Comparison of ENCODE assay signal across 24 cellular contexts in genomic region chr2:229927817-229928321, GRCh38. TPM values are rescaled to one million over a fixed set of nuclear protein-coding genes. Genes with fewer than 3 reads are reported as not detected.
DNase-seq lines count a peak whose midpoint lies in the region; ATAC-seq and TF ChIP-seq lines count a peak whose summit lies in the region.
"Had no signal": no experiment of that assay in that cellular context is flagged by ENCODE, and none has a peak within 500 bp of the region (broad histone marks: within the 10 kb centered on the region; RNA-seq: fewer than 3 reads in every experiment).

No MANE protein-coding gene starts in this region.

- H3K9me2 ChIP-seq in PC-3 (replicated peaks; ENCODE audit: low read length), result no peaks in the 10 kb centered on the region

- H3K27me3 Mint-ChIP-seq in immature natural killer cell (ENCODE audit: low read depth in 3 of 3), result peaks cover 0 to 4% (median 4%) of the 10 kb centered on the region in 3 donors
- H3K27me3 Mint-ChIP-seq: activated CD4-positive, alpha-beta memory T cell treated with anti-CD3 and anti-CD28 coated beads, Interleukin-2, amount 10 ng/mL, durations not matched to agents 7 days and 5 days; activated naive CD8-positive, alpha-beta T cell treated with anti-CD3 and anti-CD28 coated beads for 36 hours; effector memory CD8-positive, alpha-beta T cell; memory B cell; stimulated activated memory B cell treated with anti-CD40 and anti-IgM and Interleukin-4, amounts not matched to agents 10 μg/mL and 1 μg/mL and 100 μg/mL, for 72 hours had no signal

- H3K27me3 ChIP-seq in PC-3 (ENCODE audit: low read length), result no peaks in the 10 kb centered on the region
- no peaks in the 10 kb centered on the region for H3K27me3 ChIP-seq in effector memory CD4-positive, alpha-beta T cell (replicated peaks; ENCODE audit: control insufficient read depth, insufficient read depth, low read length, poor library complexity, severe bottlenecking)
- H3K27me3 ChIP-seq: BLaER1 treated with 17β-estradiol and CSF1 and Interleukin-3, amounts not matched to agents 10 nM and 100 nM; thyroid gland had no signal

- intact Hi-C loops in PC-3 (cut with micrococcal nuclease) (loop anchor here (5.0 kb wide), 2 partner anchors 79 to 139 kb away; partner anchors contain the start of gene SLC16A14), mucosa of descending colon (cut with DNase I, micrococcal nuclease) (no loop called here)

- H3K9me3 ChIP-seq in PC-3 (ENCODE audit: low read length) (no peaks in the 10 kb centered on the region), mucosa of descending colon (no peaks in the 10 kb centered on the region)
- no peaks in the 10 kb centered on the region for H3K9me3 ChIP-seq in effector memory CD4-positive, alpha-beta T cell (ENCODE audit: control insufficient read depth, low read length)
- H3K9me3 ChIP-seq: BLaER1 treated with 17β-estradiol and CSF1 and Interleukin-3, amounts not matched to agents 10 nM and 100 nM; psoas muscle; thyroid gland had no signal

- POLR2A ChIA-PET in PC-3 (lab: Charles Lee; ENCODE audit: unreplicated experiment), result interaction anchor here (0.6 to 0.7 kb wide), 2 partner anchors 91 to 132 kb away, joined by 3 to 11 read pairs; no protein-coding TSS in a partner anchor

- H3K36me3 Mint-ChIP-seq in immature natural killer cell, result no peaks in the 10 kb centered on the region
- H3K36me3 Mint-ChIP-seq: activated naive CD8-positive, alpha-beta T cell treated with anti-CD3 and anti-CD28 coated beads for 36 hours; memory B cell had no signal

- H3K4me2 ChIP-seq in PC-3 (ENCODE audit: low read length), result peak overlapping the region; percentile 82
- H3K4me2 ChIP-seq: BLaER1 treated with 17β-estradiol and CSF1 and Interleukin-3, amounts not matched to agents 10 nM and 100 nM had no signal

- H3K4me1 ChIP-seq in PC-3 (ENCODE audit: insufficient read depth, low read length), result peaks cover 48% of the 10 kb centered on the region
- peaks cover 9% of the 10 kb centered on the region for H3K4me1 ChIP-seq in mucosa of descending colon (ENCODE audit: low read depth)
- H3K4me1 ChIP-seq in effector memory CD4-positive, alpha-beta T cell (ENCODE audit: control insufficient read depth, insufficient read depth, low read length, poor library complexity, severe bottlenecking), result peaks cover 3% of the 10 kb centered on the region

- peaks cover 16% of the 10 kb centered on the region for H3K79me2 ChIP-seq in PC-3 (ENCODE audit: low read length)

- peak; percentile 53 for DNase-seq in EL
- DNase-seq in PC-3, result peak; percentile 93
- DNase-seq in dermis blood vessel endothelial cell, result peak; percentile 32
- no peak for DNase-seq in mucosa of descending colon
- no peak for DNase-seq in effector memory CD4-positive, alpha-beta T cell
- no peak for DNase-seq in iPS-NIHi11 (ENCODE audit: low spot score)
- DNase-seq in immature natural killer cell, result no peak
- DNase-seq in hippocampal formation (lab: John Stamatoyannopoulos, UW), result no peak
- DNase-seq: activated CD4-positive, alpha-beta memory T cell treated with anti-CD3 and anti-CD28 coated beads, Interleukin-2, amount 10 ng/mL, durations not matched to agents 7 days and 5 days; activated naive CD8-positive, alpha-beta T cell treated with anti-CD3 and anti-CD28 coated beads for 36 hours; central memory CD4-positive, alpha-beta T cell; effector memory CD8-positive, alpha-beta T cell; GOT3; Karpas-422; NCI-H1417 treated with DMSO at 0.1 percent for 48 hours; NCI-H345; nephron progenitor cell; psoas muscle; Right ventricle myocardium superior; thyroid gland had no signal

- ATAC-seq in PC-3, result peak; percentile 77
- peak; percentile 18 for ATAC-seq in mucosa of descending colon
- ATAC-seq: effector memory CD8-positive, alpha-beta T cell; psoas muscle; stimulated activated memory B cell treated with anti-CD40 and anti-IgM and Interleukin-4, amounts not matched to agents 10 μg/mL and 1 μg/mL and 100 μg/mL, for 72 hours had no signal

- H2AFZ ChIP-seq in PC-3 (ENCODE audit: low read length), result no peak overlapping the region

- CTCF ChIA-PET in PC-3 (lab: Charles Lee), result interaction anchor here (1.4 kb wide), 1 partner anchor 147 kb away, joined by 4 read pairs; no protein-coding TSS in a partner anchor

- H4K20me1 ChIP-seq in PC-3 (ENCODE audit: low read length), result no peaks in the 10 kb centered on the region
- H4K20me1 ChIP-seq: BLaER1 treated with 17β-estradiol and CSF1 and Interleukin-3, amounts not matched to agents 10 nM and 100 nM had no signal

- H3K9me3 Mint-ChIP-seq in immature natural killer cell, result no peaks in the 10 kb centered on the region
- H3K9me3 Mint-ChIP-seq: activated CD4-positive, alpha-beta memory T cell treated with anti-CD3 and anti-CD28 coated beads, Interleukin-2, amount 10 ng/mL, durations not matched to agents 7 days and 5 days; activated naive CD8-positive, alpha-beta T cell treated with anti-CD3 and anti-CD28 coated beads for 36 hours; effector memory CD8-positive, alpha-beta T cell; memory B cell; nephron progenitor cell; stimulated activated memory B cell treated with anti-CD40 and anti-IgM and Interleukin-4, amounts not matched to agents 10 μg/mL and 1 μg/mL and 100 μg/mL, for 72 hours; T-helper 1 cell treated with Interleukin-12 subunit alpha and Interleukin-12 subunit beta and Interleukin-4 antibody, amounts not matched to agents 30 μg/mL and 1 μg/mL, for 36 hours had no signal

- H3K4me1 Mint-ChIP-seq in immature natural killer cell, result peaks cover 4 to 13% of the 10 kb centered on the region in 2 donors
- H3K4me1 Mint-ChIP-seq: memory B cell; stimulated activated memory B cell treated with anti-CD40 and anti-IgM and Interleukin-4, amounts not matched to agents 10 μg/mL and 1 μg/mL and 100 μg/mL, for 72 hours had no signal

- no peaks in the 10 kb centered on the region for H3K36me3 ChIP-seq in PC-3 (ENCODE audit: low read depth, low read length)
- no peaks in the 10 kb centered on the region for H3K36me3 ChIP-seq in mucosa of descending colon (ENCODE audit: low read depth)
- no peaks in the 10 kb centered on the region for H3K36me3 ChIP-seq in effector memory CD4-positive, alpha-beta T cell (ENCODE audit: control insufficient read depth, insufficient read depth, low read length)
- H3K36me3 ChIP-seq: thyroid gland had no signal

- H3K9ac ChIP-seq in PC-3 (ENCODE audit: low read length), result peak overlapping the region; percentile 41
- H3K9ac ChIP-seq: BLaER1 treated with 17β-estradiol and CSF1 and Interleukin-3, amounts not matched to agents 10 nM and 100 nM had no signal

- H3K4me3 ChIP-seq in PC-3 (ENCODE audit: low read length) (peak overlapping the region; percentile 56; the same call in 1 of the 2 replicates), mucosa of descending colon (no peak overlapping the region)
- H3K4me3 ChIP-seq in effector memory CD4-positive, alpha-beta T cell (ENCODE audit: insufficient read depth, low read depth, low read length, poor library complexity, severe bottlenecking), result no peak overlapping the region
- H3K4me3 ChIP-seq: BLaER1 treated with 17β-estradiol and CSF1 and Interleukin-3, amounts not matched to agents 10 nM and 100 nM; psoas muscle; thyroid gland had no signal

- peaks cover 15% of the 10 kb centered on the region for H3F3A ChIP-seq in PC-3 (ENCODE audit: low read length, unreplicated experiment)

- peak overlapping the region; percentile 83 for H3K27ac ChIP-seq in PC-3 (ENCODE audit: low read length)
- no peak overlapping the region for H3K27ac ChIP-seq in effector memory CD4-positive, alpha-beta T cell (ENCODE audit: insufficient read depth, low read length, poor library complexity, severe bottlenecking)
- H3K27ac ChIP-seq: BLaER1 treated with 17β-estradiol and CSF1 and Interleukin-3, amounts not matched to agents 10 nM and 100 nM; psoas muscle; thyroid gland had no signal

- no TSS peak for BruUV-seq in PC-3 (replicated peaks; lab: Mats Ljungman, UMichigan)

- no peak for TF ChIP-seq CTCF in PC-3 (conservative IDR thresholded peaks at IDR 0.05; ENCODE audit: low read depth, low read length)
- TF ChIP-seq CTCF in mucosa of descending colon (IDR thresholded peaks at IDR 0.05), result no peak

- H3K4me3 Mint-ChIP-seq in immature natural killer cell, result no peak overlapping the region
- H3K4me3 Mint-ChIP-seq: activated CD4-positive, alpha-beta memory T cell treated with anti-CD3 and anti-CD28 coated beads, Interleukin-2, amount 10 ng/mL, durations not matched to agents 7 days and 5 days; activated naive CD8-positive, alpha-beta T cell treated with anti-CD3 and anti-CD28 coated beads for 36 hours; effector memory CD8-positive, alpha-beta T cell; memory B cell; nephron progenitor cell; stimulated activated memory B cell treated with anti-CD40 and anti-IgM and Interleukin-4, amounts not matched to agents 10 μg/mL and 1 μg/mL and 100 μg/mL, for 72 hours; T-helper 1 cell treated with Interleukin-12 subunit alpha and Interleukin-12 subunit beta and Interleukin-4 antibody, amounts not matched to agents 30 μg/mL and 1 μg/mL, for 36 hours had no signal

- H3K27ac Mint-ChIP-seq in immature natural killer cell, result no peak overlapping the region
- H3K27ac Mint-ChIP-seq: activated CD4-positive, alpha-beta memory T cell treated with anti-CD3 and anti-CD28 coated beads, Interleukin-2, amount 10 ng/mL, durations not matched to agents 7 days and 5 days; activated naive CD8-positive, alpha-beta T cell treated with anti-CD3 and anti-CD28 coated beads for 36 hours; memory B cell; stimulated activated memory B cell treated with anti-CD40 and anti-IgM and Interleukin-4, amounts not matched to agents 10 μg/mL and 1 μg/mL and 100 μg/mL, for 72 hours; T-helper 1 cell treated with Interleukin-12 subunit alpha and Interleukin-12 subunit beta and Interleukin-4 antibody, amounts not matched to agents 30 μg/mL and 1 μg/mL, for 36 hours had no signal

RNA-seq across cellular contexts. Expression of gene FBXO36, which starts 5.6 kb away (rescaled TPM):
- total RNA-seq in PC-3 (2014; rRNA removed) (3.6 and 4.3 TPM in 2 replicates), dermis blood vessel endothelial cell (0.98 and 1.0 TPM in 2 replicates), mucosa of descending colon (1 to 10 TPM; 1.6 to 2.4 (median 2.1) TPM)
- 1 to 10 TPM in 2 of 3 donors, under 1 TPM in 1; 0.41 to 3.7 (median 1.3) TPM for polyA plus RNA-seq in immature natural killer cell

RNA-seq across cellular contexts. Expression of gene TRIP12, which starts 6.1 kb away (rescaled TPM):
- total RNA-seq in PC-3 (2014; rRNA removed) (113 and 147 TPM in 2 replicates), dermis blood vessel endothelial cell (238 and 422 TPM in 2 replicates), mucosa of descending colon (100 to 1,000 TPM; 196 to 240 (median 202) TPM)
- 10 to 100 TPM; 13.5 to 69.4 (median 26.0) TPM for polyA plus RNA-seq in immature natural killer cell

Comparison
In these comparisons a context has a peak if more than half of its experiments do, and no peak if none do; other contexts are left out.
1. DNase-seq: peak in EL (single experiment), PC-3 (single experiment) and dermis blood vessel endothelial cell (single experiment); none in mucosa of descending colon (0 of 3), effector memory CD4-positive, alpha-beta T cell (0 of 3), iPS-NIHi11 (single experiment), immature natural killer cell (0 of 3) and hippocampal formation (0 of 2).